15 cellular contexts compared by ENCODE assay signal in genomic region chr9:129580211-129580915, GRCh38. TPM values are rescaled to one million over a fixed set of nuclear protein-coding genes. Genes with fewer than 3 reads are reported as not detected.
A peak's percentile ranks its signal among the peaks of the same experiment; 100 is the strongest.
DNase-seq lines count a peak whose midpoint lies in the region; ATAC-seq and TF ChIP-seq lines count a peak whose summit lies in the region.
"Had no signal": no experiment of that assay in that cellular context is flagged by ENCODE, and none has a peak within 500 bp of the region (broad histone marks: within the 10 kb centered on the region; RNA-seq: fewer than 3 reads in every experiment).

No MANE protein-coding gene starts in this region.

- H3K27ac ChIP-seq in neuronal stem cell (replicated peaks; ENCODE audit: low read length): no peak overlapping the region
- H3K27ac ChIP-seq: colonic mucosa, psoas muscle had no signal

- peaks cover 4 to 10% of the 10 kb centered on the region in 2 donors for H3K4me1 ChIP-seq in neuronal stem cell (ENCODE audit: control insufficient read depth in 2 of 2, insufficient read depth in 1 of 2, low read depth in 1 of 2, low read length in 2 of 2)
- H3K4me1 ChIP-seq: colonic mucosa had no signal

- ATAC-seq in WTC11: no peak
- ATAC-seq: A549, psoas muscle had no signal

- H3K36me3 ChIP-seq in neuronal stem cell (replicated peaks in 1 of 2; ENCODE audit: control insufficient read depth in 2 of 2, insufficient read depth in 2 of 2, low read length in 2 of 2): no peaks in the 10 kb centered on the region
- H3K36me3 ChIP-seq: colonic mucosa, MG63 had no signal

- H2BK120ac ChIP-seq in neuronal stem cell (ENCODE audit: low read depth, low read length): no peak overlapping the region

- WGBS in neuronal stem cell (ENCODE audit: extremely low coverage in 2 of 2, insufficient read length in 2 of 2, insufficient replicate concordance in 1 of 2), 2 donors: no CpG with 5 or more reads among the region's 11 CpGs

- no peak overlapping the region for H2BK15ac ChIP-seq in neuronal stem cell (ENCODE audit: low read length)

- H3K4me1 Mint-ChIP-seq in WTC11: peaks cover 13% of the 10 kb centered on the region

- H3K23ac ChIP-seq in neuronal stem cell (ENCODE audit: low read depth, low read length, poor library complexity): no peak overlapping the region

- H3K14ac ChIP-seq in neuronal stem cell (ENCODE audit: low read length): no peak overlapping the region

- H3K27ac Mint-ChIP-seq in WTC11: no peak overlapping the region

- peak overlapping the region; percentile 38 for H2AK5ac ChIP-seq in neuronal stem cell (ENCODE audit: low read depth, low read length)

- H3K9ac ChIP-seq in neuronal stem cell (ENCODE audit: low read depth, low read length, poor library complexity): no peak overlapping the region

- no peak overlapping the region for H3K4me2 ChIP-seq in neuronal stem cell (ENCODE audit: insufficient read depth, low read length, poor library complexity, severe bottlenecking)
- H3K4me2 ChIP-seq: A549 had no signal

- TF ChIP-seq CTCF in GM20000 (IDR thresholded peaks at IDR 0.05; ENCODE audit: extremely low read depth, missing control alignments): no peak
- no peak for TF ChIP-seq CTCF in WTC11 (IDR thresholded peaks at IDR 0.05)

- H3K18ac ChIP-seq in neuronal stem cell (ENCODE audit: low read length): no peak overlapping the region

- 0 out of 2 replicates have a peak, but pooled peaks cover 4% of the 10 kb centered on the region for H3K9me3 Mint-ChIP-seq in WTC11

- no peak overlapping the region for H2BK12ac ChIP-seq in neuronal stem cell (ENCODE audit: low read length)

- POLR2A ChIA-PET in WTC11 (lab: Charles Lee): interaction anchor here (1.3 kb wide), 1 partner anchor 15 kb away, joined by 3 read pairs; no protein-coding TSS in a partner anchor

- no peak overlapping the region for H4K91ac ChIP-seq in neuronal stem cell (ENCODE audit: low read depth, low read length, poor library complexity)

- peaks cover 3% of the 10 kb centered on the region; the same call in 1 of the 2 replicates for H3K27me3 Mint-ChIP-seq in WTC11 (ENCODE audit: low read depth)

- H3K4me3 ChIP-seq in neuronal stem cell (ENCODE audit: low read length in 2 of 2): no peak overlapping the region
- H3K4me3 ChIP-seq: A549, colonic mucosa, MG63, psoas muscle had no signal

- CTCF ChIA-PET in WTC11 (lab: Charles Lee): interaction anchor here (1.3 kb wide), 1 partner anchor 10 kb away, joined by 7 read pairs; no protein-coding TSS in a partner anchor

- H2BK5ac ChIP-seq in neuronal stem cell (ENCODE audit: low read length): no peak overlapping the region

- H3K79me1 ChIP-seq in neuronal stem cell (ENCODE audit: low read depth, low read length): no peaks in the 10 kb centered on the region

- no peak overlapping the region for H3K4me3 Mint-ChIP-seq in WTC11

- H4K8ac ChIP-seq in neuronal stem cell (ENCODE audit: low read depth, low read length): no peak overlapping the region

- no peaks in the 10 kb centered on the region for H3K27me3 ChIP-seq in neuronal stem cell (ENCODE audit: control insufficient read depth in 3 of 3, insufficient read depth in 3 of 3, low read depth in 1 of 3, low read length in 3 of 3)
- H3K27me3 ChIP-seq: colonic mucosa, MG63 had no signal

- H2AFZ ChIP-seq in neuronal stem cell (ENCODE audit: low read length): no peak overlapping the region

- no peaks in the 10 kb centered on the region for H3K36me3 Mint-ChIP-seq in WTC11

- DNase-seq in activated CD4-positive, alpha-beta T cell treated with anti-CD3 and anti-CD28 coated beads for 4 hours: peak; percentile 31 to 41
- DNase-seq in activated CD4-positive, alpha-beta T cell treated with anti-CD3 and anti-CD28 coated beads, Interleukin-2, amount 50 U/mL, for 1 hour: no peak
- DNase-seq in GM20000 (ENCODE audit: low spot score): peak; percentile 81
- DNase-seq in WTC11 (ENCODE audit: low spot score): no peak
- no peak for DNase-seq in neuronal stem cell (ENCODE audit: low spot score)
- DNase-seq in NOMO-1 (lab: John Stamatoyannopoulos, UW; ENCODE audit: unreplicated experiment in 2 of 2): no peak
- no peak for DNase-seq in middle frontal gyrus (ENCODE audit: extremely low spot score, low spot score)
- no peak for DNase-seq in NCI-H510A (lab: John Stamatoyannopoulos, UW)
- DNase-seq: activated gamma-delta T cell, colonic mucosa, MG63, psoas muscle had no signal

- peaks cover 4 to 5% of the 10 kb centered on the region in 2 donors for H3K9me3 ChIP-seq in neuronal stem cell (replicated peaks in 1 of 2; ENCODE audit: control insufficient read depth in 2 of 2, insufficient read depth in 1 of 2, low read depth in 1 of 2, low read length in 2 of 2)
- H3K9me3 ChIP-seq: A549, colonic mucosa, MG63, psoas muscle had no signal

- H3K4ac ChIP-seq in neuronal stem cell (ENCODE audit: low read length): no peak overlapping the region

TF ChIP-seq in WTC11, 78 proteins besides CTCF, POLR2A, EP300 and RAD21:
- TF ChIP-seq ZNF232 (CRISPR knock-in tag; IDR thresholded peaks at IDR 0.05) (no peak), GABPB1 (CRISPR knock-in tag; IDR thresholded peaks at IDR 0.05) (0 out of 2 replicates have a peak, but pooled peaks have one; percentile 41)
TF ChIP-seq in WTC11: peak in this region for 1.

RNA-seq across cellular contexts. Expression of gene C9orf50, which starts 40.5 kb away (rescaled TPM):
- 0.11 TPM in 1 of 3 replicates, not detected in the others for total RNA-seq in WTC11 (2021)
- 0.11 TPM for polyA plus RNA-seq in neuronal stem cell (2013, experiment 1 of 2)
- 0.07 TPM for polyA plus RNA-seq in neuronal stem cell (2013, experiment 2 of 2)
- total RNA-seq: colonic mucosa, frontal cortex, psoas muscle had no signal
- polyA plus RNA-seq: liver, psoas muscle had no signal

RNA-seq across cellular contexts. Expression of gene NTMT1, which starts 45.6 kb away (rescaled TPM):
- total RNA-seq in WTC11 (2021): 55.4 to 71.1 TPM (median 58.1 TPM) in 3 replicates
- polyA plus RNA-seq in neuronal stem cell (2013, experiment 1 of 2): 24.4 TPM
- 22.5 TPM for polyA plus RNA-seq in neuronal stem cell (2013, experiment 2 of 2)

Comparison
In these comparisons a context has a peak if more than half of its experiments do, and no peak if none do; other contexts are left out.
1. DNase-seq: peak in activated CD4-positive, alpha-beta T cell treated with anti-CD3 and anti-CD28 coated beads for 4 hours (2 of 2) and GM20000 (single experiment); none in activated CD4-positive, alpha-beta T cell treated with anti-CD3 and anti-CD28 coated beads, Interleukin-2, amount 50 U/mL, for 1 hour (single experiment), WTC11 (single experiment), neuronal stem cell (single experiment), NOMO-1 (0 of 2), middle frontal gyrus (single experiment) and NCI-H510A (single experiment).